ENCODE assay signal across 18 cellular contexts in genomic region chr17:41008811-41009210, GRCh38. TPM values are rescaled to one million over a fixed set of nuclear protein-coding genes. Genes with fewer than 3 reads are reported as not detected.
DNase-seq lines count a peak whose midpoint lies in the region; ATAC-seq and TF ChIP-seq lines count a peak whose summit lies in the region.
"Had no signal": no experiment of that assay in that cellular context is flagged by ENCODE, and none has a peak within 500 bp of the region (broad histone marks: within the 10 kb centered on the region; RNA-seq: fewer than 3 reads in every experiment).

TSS of gene KRTAP3-1 (minus strand) at chr17:41009128. CDS start at chr17:41009074, 54 bp downstream.

- CTCF ChIA-PET in WTC11 (lab: Charles Lee): no interaction called here

- POLR2A ChIA-PET in WTC11 (lab: Charles Lee): no interaction called here

- H3K27ac Mint-ChIP-seq in WTC11: peak within 1 kb of the TSS; percentile 36; the same call in 1 of the 2 replicates
- H3K27ac Mint-ChIP-seq in CD14-positive monocyte: peak within 1 kb of the TSS in 2 of 7 donors; percentile 3 to 65
- H3K27ac Mint-ChIP-seq: CD4-positive, alpha-beta T cell; IgD-negative memory B cell had no signal

- peaks cover 15% of the 10 kb centered on the region for H3K4me1 Mint-ChIP-seq in WTC11
- H3K4me1 Mint-ChIP-seq in CD14-positive monocyte: no peaks in the 10 kb centered on the region
- H3K4me1 Mint-ChIP-seq: IgD-negative memory B cell had no signal

- no peak within 1 kb of the TSS for H3K4me3 ChIP-seq in upper lobe of right lung

- H3K4me3 Mint-ChIP-seq in WTC11: no peak within 1 kb of the TSS
- no peak within 1 kb of the TSS for H3K4me3 Mint-ChIP-seq in CD14-positive monocyte
- H3K4me3 Mint-ChIP-seq: CD4-positive, alpha-beta T cell; IgD-negative memory B cell had no signal

- H3K27me3 Mint-ChIP-seq in WTC11 (ENCODE audit: low read depth): no peaks in the 10 kb centered on the region
- peaks cover 3 to 5% (median 3%) of the 10 kb centered on the region in 3 donors for H3K27me3 Mint-ChIP-seq in CD14-positive monocyte (ENCODE audit: low read depth in 3 of 3)

- H3K36me3 Mint-ChIP-seq in WTC11 (no peaks in the 10 kb centered on the region), CD14-positive monocyte (no peaks in the 10 kb centered on the region)
- H3K36me3 Mint-ChIP-seq: IgD-negative memory B cell had no signal

- DNase-seq in NCI-H748 (lab: John Stamatoyannopoulos, UW; ENCODE audit: unreplicated experiment) (peak; percentile 56), NCI-H748 treated with DMSO at 0.1 percent for 48 hours (lab: John Stamatoyannopoulos, UW) (no peak), NCI-H345 treated with DMSO at 0.1 percent for 48 hours (lab: John Stamatoyannopoulos, UW; ENCODE audit: unreplicated experiment) (peak; percentile 68), WTC11 (ENCODE audit: low spot score) (no peak), upper lobe of right lung (peak; percentile 49), CD14-positive monocyte (ENCODE audit: low spot score) (no peak)
- DNase-seq: activated CD4-positive, alpha-beta T cell treated with anti-CD3 and anti-CD28 coated beads, Interleukin-2, amount 50 U/mL, for 1 hour; activated naive CD4-positive, alpha-beta T cell treated with anti-CD3 and anti-CD28 coated beads, Interleukin-2, amount 50 U/mL, for 16 hours; CD4-positive, alpha-beta T cell; foreskin fibroblast; NCI-H524; stimulated activated CD4-positive, alpha-beta T cell treated with anti-CD3 and anti-CD28 coated beads, Interleukin-1b, Interleukin-23, amount 100 ng/mL, for 48 hours had no signal

- H3K36me3 ChIP-seq in upper lobe of right lung: no peaks in the 10 kb centered on the region

- no peaks in the 10 kb centered on the region for H3K27me3 ChIP-seq in upper lobe of right lung

- ATAC-seq in WTC11: peak; percentile 30
- no peak for ATAC-seq in upper lobe of right lung
- no peak for ATAC-seq in GM18861 (IDR thresholded peaks at IDR 0.05; ENCODE audit: unreplicated experiment)
- ATAC-seq in GM19023 (IDR thresholded peaks at IDR 0.05; ENCODE audit: unreplicated experiment): no peak
- ATAC-seq: sciatic nerve had no signal

- no peak for TF ChIP-seq CTCF in WTC11 (IDR thresholded peaks at IDR 0.05)
- no peak for TF ChIP-seq CTCF in upper lobe of right lung (IDR thresholded peaks at IDR 0.05)
- TF ChIP-seq CTCF in CD14-positive monocyte (IDR thresholded peaks at IDR 0.05): no peak

- H3K9me3 Mint-ChIP-seq in WTC11 (0 out of 2 replicates have a peak, but pooled peaks cover 7% of the 10 kb centered on the region), CD14-positive monocyte (peaks cover 0 to 2% (median 0%) of the 10 kb centered on the region in 7 donors)
- H3K9me3 Mint-ChIP-seq: CD4-positive, alpha-beta T cell; IgD-negative memory B cell had no signal

- H3K4me1 ChIP-seq in upper lobe of right lung: no peaks in the 10 kb centered on the region

- no peak within 1 kb of the TSS for H3K27ac ChIP-seq in upper lobe of right lung

- intact Hi-C loops in upper lobe of right lung (cut with DNase I) (no loop called here), CD14-positive monocyte (cut with micrococcal nuclease) (no loop called here)

- H3K9me3 ChIP-seq in upper lobe of right lung: no peaks in the 10 kb centered on the region

TF ChIP-seq in WTC11, 78 proteins besides CTCF, POLR2A, EP300 and RAD21:
- TF ChIP-seq USF1 (CRISPR knock-in tag; IDR thresholded peaks at IDR 0.05) (no peak), ZSCAN18 (CRISPR knock-in tag; IDR thresholded peaks at IDR 0.05) (no peak)
TF ChIP-seq in WTC11: peak in this region for 0.

RNA-seq across cellular contexts. Expression of gene KRTAP3-1, which starts in this region (rescaled TPM):
- total RNA-seq in WTC11 (2021): not detected in 3 replicates
- total RNA-seq in upper lobe of right lung: not detected
- polyA plus RNA-seq in CD14-positive monocyte: not detected
- total RNA-seq: CD4-positive, alpha-beta T cell; mucosa of gallbladder; sciatic nerve had no signal
- polyA plus RNA-seq: AG04450, IgD-negative memory B cell had no signal

Comparison
In these comparisons a context has a peak if more than half of its experiments do, and no peak if none do; other contexts are left out.
1. DNase-seq: peak in NCI-H748 (single experiment) and NCI-H345 treated with DMSO at 0.1 percent for 48 hours (single experiment); none in NCI-H748 treated with DMSO at 0.1 percent for 48 hours (single experiment), WTC11 (single experiment) and CD14-positive monocyte (single experiment).
2. Peak in ATAC-seq in WTC11; RNA of the gene not detected or under 1 TPM.
3. Peak in DNase-seq in upper lobe of right lung; RNA of the gene not detected or under 1 TPM.